Comparison of ENCODE assay signal across 8 cellular contexts in genomic region chr2:65057391-65058052, GRCh38. TPM values are rescaled to one million over a fixed set of nuclear protein-coding genes. Genes with fewer than 3 reads are reported as not detected.
DNase-seq lines count a peak whose midpoint lies in the region; ATAC-seq and TF ChIP-seq lines count a peak whose summit lies in the region.

No MANE protein-coding gene starts in this region.

- H3K4me3 ChIP-seq in BE2C (ENCODE audit: low read depth, low read length) = peak overlapping the region; percentile 71

- no peak for TF ChIP-seq CTCF in BE2C (IDR thresholded peaks at IDR 0.05; ENCODE audit: low read depth, low read length)
- no peak for TF ChIP-seq CTCF in RWPE1 (conservative IDR thresholded peaks at IDR 0.05; ENCODE audit: low read depth)

- DNase-seq in BE2C = no peak
- peak; percentile 44 for DNase-seq in NCI-H1105 (lab: John Stamatoyannopoulos, UW)
- peak; percentile 33 to 42 for DNase-seq in activated CD4-positive, alpha-beta T cell treated with anti-CD3 and anti-CD28 coated beads, Interleukin-2, amount 50 U/mL, for 4 hours
- DNase-seq in pons (ENCODE audit: low spot score) = peak; percentile 42
- DNase-seq in anterior cingulate cortex (lab: John Stamatoyannopoulos, UW) = no peak
- DNase-seq in RWPE1 (ENCODE audit: low spot score) = no peak

- H3K27me3 ChIP-seq in BE2C = no peaks in the 10 kb centered on the region

- ATAC-seq in GM19351 (IDR thresholded peaks at IDR 0.05; ENCODE audit: unreplicated experiment) (peak; percentile 28), esophagus mucosa (peak; percentile 38)

- H3K4me1 ChIP-seq in BE2C = no peaks in the 10 kb centered on the region

- POLR2A ChIA-PET in RWPE1 (lab: Yijun Ruan, JAX; ENCODE audit: low non-redundant PET) = interaction anchor here (0.6 kb wide), 1 partner anchor 67 kb away, joined by 3 read pairs; no protein-coding TSS in a partner anchor

- no peak overlapping the region for H3K27ac ChIP-seq in RWPE1

- H3K36me3 ChIP-seq in BE2C = 0 out of 2 replicates have a peak, but pooled peaks cover 3% of the 10 kb centered on the region

- H3K9me3 ChIP-seq in BE2C = no peaks in the 10 kb centered on the region

- CTCF ChIA-PET in RWPE1 (lab: Yijun Ruan, JAX) = interaction anchor here (0.6 kb wide), 1 partner anchor 140 kb away, joined by 3 read pairs; no protein-coding TSS in a partner anchor

RNA-seq across cellular contexts. Expression of gene CEP68, which starts 1.3 kb away (rescaled TPM):
- polyA plus RNA-seq in BE2C (2012; ENCODE audit: insufficient read depth, insufficient read length, low read depth) = 3.6 TPM
- 6.8 TPM for total RNA-seq in esophagus mucosa

Comparison
In these comparisons a context has a peak if more than half of its experiments do, and no peak if none do; other contexts are left out.
1. DNase-seq: peak in NCI-H1105 (single experiment), activated CD4-positive, alpha-beta T cell treated with anti-CD3 and anti-CD28 coated beads, Interleukin-2, amount 50 U/mL, for 4 hours (2 of 2) and pons (single experiment); none in BE2C (single experiment), anterior cingulate cortex (0 of 58) and RWPE1 (single experiment).